ENCODE assay signal across 9 cellular contexts in the genomic region with DNA sequence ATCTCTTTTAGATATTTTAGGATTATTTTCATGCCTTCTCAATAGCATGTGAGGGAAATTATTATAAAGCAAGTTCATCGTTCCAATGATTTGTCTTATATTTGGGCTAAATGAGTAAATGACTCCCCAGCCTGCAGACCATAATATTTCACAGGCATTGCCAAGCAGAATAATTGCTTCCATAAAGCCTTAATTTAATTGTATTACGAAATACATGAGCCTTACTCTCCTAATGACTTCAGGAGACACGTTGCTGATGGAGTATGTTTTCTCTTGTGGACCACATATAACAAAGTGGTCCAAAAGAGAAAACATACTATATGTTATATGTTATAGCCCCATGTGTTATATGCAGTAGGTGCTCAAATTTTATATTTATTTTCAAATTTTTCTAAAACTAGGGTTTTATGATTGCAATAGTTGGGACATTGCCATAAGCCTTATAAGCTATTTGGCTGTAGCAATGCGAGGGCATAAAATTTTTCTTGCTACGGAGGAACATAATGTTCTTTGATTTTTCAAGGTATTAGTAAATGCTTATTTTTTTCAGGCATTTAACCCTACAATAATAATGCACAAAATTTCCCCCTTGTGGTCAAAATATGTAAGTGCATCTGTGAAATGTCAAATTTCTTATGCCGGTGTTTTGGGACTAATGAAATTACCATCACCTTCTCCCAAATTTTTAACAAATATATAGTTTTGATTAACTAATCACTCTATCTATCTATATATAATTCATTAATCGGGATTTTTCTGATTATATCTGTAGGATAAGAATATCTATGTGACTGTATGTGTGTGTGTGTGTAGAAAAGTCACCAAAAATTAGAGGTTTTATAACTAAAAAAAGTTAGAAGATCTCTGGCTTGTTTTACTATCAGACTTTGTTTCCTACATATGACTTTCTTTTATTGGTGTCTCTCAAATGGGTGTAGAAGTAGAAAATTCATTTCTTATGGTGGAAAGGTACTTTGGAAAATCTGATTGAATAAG. TPM values are rescaled to one million over a fixed set of nuclear protein-coding genes. Genes with fewer than 3 reads are reported as not detected.
DNase-seq lines count a peak whose midpoint lies in the region; ATAC-seq and TF ChIP-seq lines count a peak whose summit lies in the region.
"Had no signal": no experiment of that assay in that cellular context is flagged by ENCODE, and none has a peak within 500 bp of the region (broad histone marks: within the 10 kb centered on the region; RNA-seq: fewer than 3 reads in every experiment).

No MANE protein-coding gene starts in this region.

- DNase-seq in CD4-positive, alpha-beta T cell = no peak
- DNase-seq in adrenal gland (no peak), lower lobe of right lung (no peak), hepatic stellate cell (ENCODE audit: low spot score) (no peak), NCI-H748 treated with DMSO at 0.1 percent for 48 hours (lab: John Stamatoyannopoulos, UW) (no peak), NCI-H2029 (lab: John Stamatoyannopoulos, UW) (no peak)
- DNase-seq: activated CD4-positive, CD25-positive, alpha-beta regulatory T cell had no signal

- peaks cover 2% of the 10 kb centered on the region for H3K9me3 Mint-ChIP-seq in CD4-positive, alpha-beta T cell

- POLR2A ChIA-PET in CD4-positive, alpha-beta T cell (lab: Charles Lee) = no interaction called here

- H3K4me1 Mint-ChIP-seq in CD4-positive, alpha-beta T cell (ENCODE audit: low read depth) = no peaks in the 10 kb centered on the region

- CTCF ChIA-PET in CD4-positive, alpha-beta T cell (lab: Charles Lee) = no interaction called here

- H3K27me3 ChIP-seq in CD4-positive, alpha-beta T cell (ENCODE audit: control insufficient read depth, insufficient read depth, low read length) = peaks cover 13% of the 10 kb centered on the region
- H3K27me3 ChIP-seq in adrenal gland (no peaks in the 10 kb centered on the region), lower lobe of right lung (ENCODE audit: low read depth) (no peaks in the 10 kb centered on the region)

- TF ChIP-seq CTCF in CD4-positive, alpha-beta T cell (IDR thresholded peaks at IDR 0.05) = peak; percentile 72
- TF ChIP-seq CTCF in adrenal gland (IDR thresholded peaks at IDR 0.05) (peak; percentile 25 to 73 (median 55)), lower lobe of right lung (IDR thresholded peaks at IDR 0.05) (peak; percentile 54)

- no peak overlapping the region for H3K4me3 ChIP-seq in adrenal gland
- no peak overlapping the region for H3K4me3 ChIP-seq in lower lobe of right lung

- H3K27me3 Mint-ChIP-seq in CD4-positive, alpha-beta T cell = peaks cover 10% of the 10 kb centered on the region

- no peaks in the 10 kb centered on the region for H3K4me1 ChIP-seq in adrenal gland (replicated peaks in 1 of 2)
- H3K4me1 ChIP-seq in lower lobe of right lung = no peaks in the 10 kb centered on the region

- no peaks in the 10 kb centered on the region for H3K9me3 ChIP-seq in CD4-positive, alpha-beta T cell (ENCODE audit: control insufficient read depth, low read length)
- H3K9me3 ChIP-seq in adrenal gland (replicated peaks in 1 of 3) (no peaks in the 10 kb centered on the region), lower lobe of right lung (no peaks in the 10 kb centered on the region)

- no peak for TF ChIP-seq POLR2A in adrenal gland (IDR thresholded peaks at IDR 0.05)

- no peak overlapping the region for H3K27ac ChIP-seq in CD4-positive, alpha-beta T cell (ENCODE audit: low read depth, low read length)
- H3K27ac ChIP-seq in adrenal gland = no peak overlapping the region
- no peak overlapping the region for H3K27ac ChIP-seq in lower lobe of right lung

- no peaks in the 10 kb centered on the region for H3K36me3 Mint-ChIP-seq in CD4-positive, alpha-beta T cell (ENCODE audit: low read depth)

- intact Hi-C loops in CD4-positive, alpha-beta T cell (cut with DNase I, micrococcal nuclease) = loop anchor here (1.0 to 2.0 kb wide), 2 partner anchors 361 kb away; no protein-coding TSS in a partner anchor
- intact Hi-C loops in adrenal gland (cut with DNase I) (no loop called here), lower lobe of right lung (cut with DNase I) (no loop called here)

- H3K4me3 Mint-ChIP-seq in CD4-positive, alpha-beta T cell = no peak overlapping the region

- H3K36me3 ChIP-seq in adrenal gland (replicated peaks in 1 of 2) = no peaks in the 10 kb centered on the region
- no peaks in the 10 kb centered on the region for H3K36me3 ChIP-seq in lower lobe of right lung

- H3K27ac Mint-ChIP-seq in CD4-positive, alpha-beta T cell = no peak overlapping the region

- WGBS in adrenal gland, 4 donors = 35 to 51% (median 42%) methylated on average over 7 of the region's 7 CpGs

- ATAC-seq in CD4-positive, alpha-beta T cell (ENCODE audit: poor library complexity) = no peak
- ATAC-seq in HG02798 (IDR thresholded peaks at IDR 0.05; ENCODE audit: poor library complexity, unreplicated experiment) = peak; percentile 50
- no peak for ATAC-seq in lower lobe of right lung
- no peak for ATAC-seq in HG03135 (IDR thresholded peaks at IDR 0.05; ENCODE audit: unreplicated experiment)

RNA-seq across cellular contexts. Expression of gene TMPRSS11D, which starts 26.4 kb away (rescaled TPM):
- not detected for total RNA-seq in CD4-positive, alpha-beta T cell
- total RNA-seq in adrenal gland (not detected), lower lobe of right lung (not detected)
- polyA plus RNA-seq in adrenal gland = not detected

RNA-seq across cellular contexts. Expression of gene TMPRSS11A, which starts 53.1 kb away (rescaled TPM):
- total RNA-seq in CD4-positive, alpha-beta T cell = not detected
- total RNA-seq in adrenal gland (not detected), lower lobe of right lung (not detected)
- under 1 TPM in 1 of 3 donors, not detected in 2; 0.03 TPM for polyA plus RNA-seq in adrenal gland

Comparison
In these comparisons a context has a peak if more than half of its experiments do, and no peak if none do; other contexts are left out.
1. intact Hi-C loops: an anchor here in CD4-positive, alpha-beta T cell (1.0 to 2.0 kb wide); none called in adrenal gland and lower lobe of right lung.